29 cellular contexts compared by ENCODE assay signal in the genomic region with DNA sequence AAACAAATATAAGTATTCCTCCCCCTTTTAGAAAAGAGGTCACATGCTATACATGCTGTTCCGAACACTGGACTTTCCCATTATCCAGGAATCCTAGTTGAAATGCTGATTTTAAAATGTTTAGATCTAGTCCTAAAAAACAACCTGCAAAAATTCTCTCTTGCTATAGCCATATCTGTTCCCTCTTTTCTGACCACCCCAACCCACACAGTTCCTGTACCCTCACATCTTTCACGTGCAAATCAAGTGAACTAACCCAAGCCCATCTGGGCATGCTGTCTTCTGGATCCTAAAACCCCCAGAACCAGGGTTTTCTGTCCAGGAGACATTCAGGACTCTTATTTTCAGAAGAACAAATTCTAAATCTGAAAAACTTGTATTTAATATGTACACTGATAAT.
"Had no signal": no experiment of that assay in that cellular context is flagged by ENCODE, and none has a peak within 500 bp of the region (broad histone marks: within the 10 kb centered on the region; RNA-seq: fewer than 3 reads in every experiment).

No MANE protein-coding gene starts in this region.

- H3K4me1 ChIP-seq: gastrocnemius medialis had no signal

- H3K79me2 ChIP-seq: hepatocyte had no signal

- H3K36me3 ChIP-seq: brain microvascular endothelial cell, gastrocnemius medialis had no signal

- H3K9me3 Mint-ChIP-seq: activated CD8-positive, alpha-beta T cell treated with anti-CD3 and anti-CD28 coated beads for 36 hours; activated T-helper 17 cell treated with anti-CD3 and anti-CD28 coated beads, Interleukin-2, amount 50 U/mL, for 72 hours; central memory CD8-positive, alpha-beta T cell; dendritic cell treated with granulocyte-macrophage colony-stimulating factor and Interleukin-4, amounts not matched to agents 40 ng/mL and 50 ng/mL, for 4 days; endodermal cell had no signal

- H3K27me3 Mint-ChIP-seq: activated CD8-positive, alpha-beta memory T cell treated with anti-CD3 and anti-CD28 coated beads, Interleukin-2, amount 10 ng/mL, durations not matched to agents 7 days and 5 days; activated CD8-positive, alpha-beta T cell treated with anti-CD3 and anti-CD28 coated beads for 36 hours; activated naive CD8-positive, alpha-beta T cell; activated T-helper 17 cell treated with anti-CD3 and anti-CD28 coated beads, Interleukin-2, amount 50 U/mL, for 72 hours; central memory CD8-positive, alpha-beta T cell; dendritic cell treated with granulocyte-macrophage colony-stimulating factor and Interleukin-4, amounts not matched to agents 40 ng/mL and 50 ng/mL, for 4 days had no signal

- H3K4me3 ChIP-seq: coronary artery, dorsolateral prefrontal cortex, gastrocnemius medialis, heart right ventricle, hepatocyte had no signal

- H3K4me1 Mint-ChIP-seq: activated CD8-positive, alpha-beta memory T cell treated with anti-CD3 and anti-CD28 coated beads, Interleukin-2, amount 10 ng/mL, durations not matched to agents 7 days and 5 days; activated T-helper 17 cell treated with anti-CD3 and anti-CD28 coated beads, Interleukin-2, amount 50 U/mL, for 72 hours; central memory CD8-positive, alpha-beta T cell; endodermal cell had no signal

- H3K27me3 ChIP-seq: brain microvascular endothelial cell, dorsolateral prefrontal cortex, foreskin keratinocyte, gastrocnemius medialis, heart right ventricle, hepatocyte had no signal

- H3K9me3 ChIP-seq: gastrocnemius medialis, heart right ventricle had no signal

- DNase-seq: activated CD4-positive, alpha-beta T cell treated with anti-CD3 and anti-CD28 coated beads for 1 hour; activated CD4-positive, alpha-beta T cell treated with anti-CD3 and anti-CD28 coated beads for 4 hours; activated CD4-positive, alpha-beta T cell treated with anti-CD3 and anti-CD28 coated beads, Interleukin-2, amount 50 U/mL, for 1 hour; activated CD4-positive, alpha-beta T cell treated with anti-CD3 and anti-CD28 coated beads, Interleukin-2, amount 50 U/mL, for 48 hours; activated CD8-positive, alpha-beta memory T cell treated with anti-CD3 and anti-CD28 coated beads, Interleukin-2, amount 10 ng/mL, durations not matched to agents 7 days and 5 days; activated CD8-positive, alpha-beta memory T cell treated with anti-CD3 and anti-CD28 coated beads, Interleukin-2, amount 50 U/mL, for 4 hours; activated CD8-positive, alpha-beta T cell treated with anti-CD3 and anti-CD28 coated beads for 36 hours; activated effector memory CD4-positive, alpha-beta T cell treated with Interleukin-2 at 50 U/mL for 16 hours; activated gamma-delta T cell treated with Interleukin-2 at 50 U/mL for 16 hours; activated naive CD4-positive, alpha-beta T cell treated with anti-CD3 and anti-CD28 coated beads, Interleukin-2, amount 50 U/mL, for 16 hours; activated naive CD4-positive, alpha-beta T cell treated with Interleukin-2 at 50 U/mL for 16 hours; activated T-cell treated with anti-CD3 and anti-CD28 coated beads, Interleukin-2, amount 50 U/mL, for 1 hour; amniotic stem cell; anterior cingulate cortex; brain microvascular endothelial cell; dorsolateral prefrontal cortex; effector memory CD4-positive, alpha-beta T cell; endodermal cell; foreskin keratinocyte; gastrocnemius medialis; heart right ventricle; T-helper 2 cell had no signal

- ATAC-seq: activated CD8-positive, alpha-beta memory T cell treated with anti-CD3 and anti-CD28 coated beads, Interleukin-2, amount 10 ng/mL, durations not matched to agents 7 days and 5 days; activated CD8-positive, alpha-beta T cell treated with anti-CD3 and anti-CD28 coated beads for 36 hours; activated T-helper 17 cell treated with anti-CD3 and anti-CD28 coated beads, Interleukin-2, amount 50 U/mL, for 72 hours; esophagus mucosa; foreskin keratinocyte; gastrocnemius medialis; heart right ventricle had no signal

- H3K4me2 ChIP-seq: hepatocyte had no signal

- H2AFZ ChIP-seq: hepatocyte had no signal

- H3K27ac Mint-ChIP-seq: activated CD8-positive, alpha-beta memory T cell treated with anti-CD3 and anti-CD28 coated beads, Interleukin-2, amount 10 ng/mL, durations not matched to agents 7 days and 5 days; activated CD8-positive, alpha-beta T cell treated with anti-CD3 and anti-CD28 coated beads for 36 hours; activated naive CD8-positive, alpha-beta T cell; activated T-helper 17 cell treated with anti-CD3 and anti-CD28 coated beads, Interleukin-2, amount 50 U/mL, for 72 hours; dendritic cell treated with granulocyte-macrophage colony-stimulating factor and Interleukin-4, amounts not matched to agents 40 ng/mL and 50 ng/mL, for 4 days; endodermal cell had no signal

- H3K4me3 Mint-ChIP-seq: activated CD8-positive, alpha-beta memory T cell treated with anti-CD3 and anti-CD28 coated beads, Interleukin-2, amount 10 ng/mL, durations not matched to agents 7 days and 5 days; activated CD8-positive, alpha-beta T cell treated with anti-CD3 and anti-CD28 coated beads for 36 hours; activated naive CD8-positive, alpha-beta T cell; activated T-helper 17 cell treated with anti-CD3 and anti-CD28 coated beads, Interleukin-2, amount 50 U/mL, for 72 hours; central memory CD8-positive, alpha-beta T cell; dendritic cell treated with granulocyte-macrophage colony-stimulating factor and Interleukin-4, amounts not matched to agents 40 ng/mL and 50 ng/mL, for 4 days; endodermal cell had no signal

- H3K27ac ChIP-seq: brain microvascular endothelial cell, coronary artery, dorsolateral prefrontal cortex, foreskin keratinocyte, gastrocnemius medialis, heart right ventricle, hepatocyte had no signal
